17 cellular contexts compared by ENCODE assay signal in genomic region chr7:47531584-47532492, GRCh38.
"Had no signal": no experiment of that assay in that cellular context is flagged by ENCODE, and none has a peak within 500 bp of the region (broad histone marks: within the 10 kb centered on the region; RNA-seq: fewer than 3 reads in every experiment).

No MANE protein-coding gene starts in this region.

- H3K27ac ChIP-seq: neutrophil, testis, WERI-Rb-1 had no signal

- H3K4me3 ChIP-seq: lung, testis had no signal

- H3K36me3 ChIP-seq: neutrophil, WERI-Rb-1 had no signal

- H3K9me3 ChIP-seq: neutrophil, testis had no signal

- DNase-seq: activated CD4-positive, alpha-beta memory T cell treated with anti-CD3 and anti-CD28 coated beads for 36 hours; activated CD4-positive, alpha-beta T cell treated with anti-CD3 and anti-CD28 coated beads for 36 hours; activated CD8-positive, alpha-beta memory T cell treated with anti-CD3 and anti-CD28 coated beads, Interleukin-2, amount 10 ng/mL, durations not matched to agents 7 days and 5 days; activated effector memory CD4-positive, alpha-beta T cell treated with Interleukin-2 at 50 U/mL for 16 hours; activated naive CD4-positive, alpha-beta T cell treated with anti-CD3 and anti-CD28 coated beads, Interleukin-2, amount 50 U/mL, for 16 hours; activated T-cell treated with anti-CD3 and anti-CD28 coated beads, Interleukin-2, amount 50 U/mL, for 4 hours; effector CD4-positive, alpha-beta T cell; foreskin fibroblast; naive B cell; right cardiac atrium; small intestine; stimulated activated naive CD8-positive, alpha-beta T cell treated with anti-CD3 and anti-CD28 coated beads, Interleukin-15, amount 100 ng/mL, for 72 hours; T-helper 17 cell; testis; WERI-Rb-1 had no signal

- ATAC-seq: activated CD4-positive, alpha-beta T cell treated with anti-CD3 and anti-CD28 coated beads for 36 hours; activated CD8-positive, alpha-beta memory T cell treated with anti-CD3 and anti-CD28 coated beads, Interleukin-2, amount 10 ng/mL, durations not matched to agents 7 days and 5 days; activated T-cell treated with anti-CD3 and anti-CD28 coated beads, Interleukin-2, amount 50 U/mL, for 4 hours; stimulated activated naive CD8-positive, alpha-beta T cell treated with anti-CD3 and anti-CD28 coated beads, Interleukin-15, amount 100 ng/mL, for 72 hours; T-helper 17 cell had no signal

- H3K27me3 ChIP-seq: testis had no signal
